In the genomic region with DNA sequence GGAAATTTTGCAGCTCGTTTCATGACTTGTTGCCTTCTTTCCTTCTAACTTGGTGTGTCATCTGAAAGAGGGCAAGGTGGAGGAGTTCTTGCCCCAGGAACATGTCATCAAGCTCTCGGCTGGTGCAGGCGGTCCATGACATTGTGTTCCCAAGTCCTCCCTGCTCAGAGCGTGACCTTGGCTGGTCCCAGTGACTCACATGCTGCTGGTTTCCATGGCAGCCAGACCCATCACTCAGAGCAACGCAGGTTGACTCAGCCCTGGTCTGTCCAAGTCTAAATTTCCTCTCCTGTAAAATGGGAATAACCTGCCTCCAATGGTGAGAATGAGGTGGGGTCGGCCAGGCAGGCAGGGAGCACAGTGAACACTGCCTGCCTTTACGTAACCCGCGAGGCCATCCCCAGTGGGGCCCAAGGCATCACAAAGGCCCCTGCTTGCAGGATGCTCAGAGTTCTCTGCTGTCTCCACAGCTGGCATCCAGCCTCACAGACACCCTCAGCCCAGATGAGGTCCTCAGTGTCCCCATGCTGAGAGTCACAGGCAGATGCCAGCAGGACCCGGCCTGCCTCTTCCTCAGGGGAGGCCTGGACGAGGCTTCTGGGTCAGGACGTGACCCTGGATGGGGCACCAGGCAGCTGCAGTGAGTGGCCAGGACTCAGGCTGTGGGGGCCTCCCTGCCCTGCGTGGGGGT, we compare ENCODE assay signal across 15 cellular contexts.
DNase-seq lines count a peak whose midpoint lies in the region; ATAC-seq, FAIRE-seq and TF ChIP-seq lines count a peak whose summit lies in the region.
"Had no signal": no experiment of that assay in that cellular context is flagged by ENCODE, and none has a peak within 500 bp of the region (broad histone marks: within the 10 kb centered on the region; RNA-seq: fewer than 3 reads in every experiment).

No MANE protein-coding gene starts in this region.

- H3K27ac ChIP-seq in kidney (ENCODE audit: low read depth in 2 of 2, low read length in 2 of 2) = no peak overlapping the region
- no peak overlapping the region for H3K27ac ChIP-seq in naive thymus-derived CD4-positive, alpha-beta T cell (ENCODE audit: low read depth, low read length)

- H3K4me1 Mint-ChIP-seq in naive thymus-derived CD4-positive, alpha-beta T cell = peaks cover 0 to 14% (median 5%) of the 10 kb centered on the region in 7 donors
- H3K4me1 Mint-ChIP-seq: B cell had no signal

- no peaks in the 10 kb centered on the region for H3K27me3 Mint-ChIP-seq in naive thymus-derived CD4-positive, alpha-beta T cell
- H3K27me3 Mint-ChIP-seq: dendritic cell treated with granulocyte-macrophage colony-stimulating factor and Interleukin-4, amounts not matched to agents 40 ng/mL and 50 ng/mL, for 4 days had no signal

- no peak overlapping the region for H3K9ac ChIP-seq in kidney (ENCODE audit: low read length in 2 of 2)

- FAIRE-seq in bronchial epithelial cell (lab: Jason Lieb, UNC) (no peak), kidney (lab: Jason Lieb, UNC) (no peak)

- TF ChIP-seq CTCF in bronchial epithelial cell (IDR thresholded peaks at IDR 0.05; ENCODE audit: insufficient read depth, low read length, severe bottlenecking) (no peak), kidney (IDR thresholded peaks at IDR 0.05; ENCODE audit: borderline replicate concordance, extremely low read depth, insufficient read depth) (no peak)

- no peaks in the 10 kb centered on the region for H3K9me3 ChIP-seq in kidney (ENCODE audit: control insufficient read depth in 1 of 2, low read length in 2 of 2)
- H3K9me3 ChIP-seq in naive thymus-derived CD4-positive, alpha-beta T cell (ENCODE audit: control insufficient read depth in 2 of 3, low read length in 3 of 3) = no peaks in the 10 kb centered on the region

- POLR2A ChIA-PET in naive thymus-derived CD4-positive, alpha-beta T cell (lab: Charles Lee) = no interaction called here

- no peak for ATAC-seq in naive thymus-derived CD4-positive, alpha-beta T cell
- no peak for ATAC-seq in HG02870 (IDR thresholded peaks at IDR 0.05; ENCODE audit: unreplicated experiment)

- CTCF ChIA-PET in naive thymus-derived CD4-positive, alpha-beta T cell (lab: Charles Lee) = no interaction called here

- H3K4me3 ChIP-seq in bronchial epithelial cell (ENCODE audit: low read depth, low read length) (no peak overlapping the region), kidney (ENCODE audit: low read length in 2 of 2) (no peak overlapping the region)
- no peak overlapping the region for H3K4me3 ChIP-seq in naive thymus-derived CD4-positive, alpha-beta T cell (ENCODE audit: low read length)

- H3K4me1 ChIP-seq in kidney (ENCODE audit: control insufficient read depth in 1 of 2, insufficient read depth in 1 of 2, low read depth in 1 of 2, low read length in 2 of 2) = peaks cover 4% of the 10 kb centered on the region in 2 donors
- no peaks in the 10 kb centered on the region for H3K4me1 ChIP-seq in naive thymus-derived CD4-positive, alpha-beta T cell (ENCODE audit: control insufficient read depth in 2 of 2, insufficient read depth in 2 of 2, low read length in 2 of 2)

- no peaks in the 10 kb centered on the region for H3K27me3 ChIP-seq in bronchial epithelial cell (ENCODE audit: control insufficient read depth, insufficient read depth, low read length)
- no peaks in the 10 kb centered on the region for H3K27me3 ChIP-seq in naive thymus-derived CD4-positive, alpha-beta T cell (ENCODE audit: control insufficient read depth in 2 of 2, insufficient read depth in 2 of 2, low read length in 2 of 2)

- no peaks in the 10 kb centered on the region for H3K9me3 Mint-ChIP-seq in naive thymus-derived CD4-positive, alpha-beta T cell
- H3K9me3 Mint-ChIP-seq: dendritic cell treated with granulocyte-macrophage colony-stimulating factor and Interleukin-4, amounts not matched to agents 40 ng/mL and 50 ng/mL, for 4 days had no signal

- H3K4me3 Mint-ChIP-seq in naive thymus-derived CD4-positive, alpha-beta T cell = no peak overlapping the region
- H3K4me3 Mint-ChIP-seq: B cell; dendritic cell treated with granulocyte-macrophage colony-stimulating factor and Interleukin-4, amounts not matched to agents 40 ng/mL and 50 ng/mL, for 4 days had no signal

- DNase-seq in A172 (ENCODE audit: low spot score) (peak; percentile 89), HPDE6-E6E7 (ENCODE audit: extremely low spot score) (peak; percentile 38), bronchial epithelial cell (ENCODE audit: low read depth) (peak; percentile 27), kidney (peak; percentile 92), NCI-H2107 (lab: John Stamatoyannopoulos, UW) (no peak)
- DNase-seq in activated effector memory CD4-positive, alpha-beta T cell treated with anti-CD3 and anti-CD28 coated beads, Interleukin-2, amount 50 U/mL, for 16 hours = no peak
- DNase-seq in naive thymus-derived CD4-positive, alpha-beta T cell = no peak
- DNase-seq: activated gamma-delta T cell treated with Interleukin-2 at 50 U/mL for 16 hours; KBM-7; NCI-H2227 treated with DMSO at 0.1 percent for 48 hours; SIG-M5; stimulated activated CD4-positive, alpha-beta T cell treated with anti-CD3 and anti-CD28 coated beads, Interleukin-12 subunit alpha, Interleukin-12 subunit beta, amount 100 ng/mL, for 4 hours had no signal

- H3K36me3 ChIP-seq in bronchial epithelial cell (ENCODE audit: control insufficient read depth, insufficient read depth, low read length) (no peaks in the 10 kb centered on the region), kidney (ENCODE audit: control insufficient read depth in 1 of 2, insufficient read depth in 2 of 2, low read length in 2 of 2) (no peaks in the 10 kb centered on the region)
- no peaks in the 10 kb centered on the region for H3K36me3 ChIP-seq in naive thymus-derived CD4-positive, alpha-beta T cell (ENCODE audit: control insufficient read depth in 2 of 3, insufficient read depth in 3 of 3, low read length in 3 of 3)

- intact Hi-C loops in kidney (cut with DNase I) = no loop called here
- intact Hi-C loops in naive thymus-derived CD4-positive, alpha-beta T cell (cut with micrococcal nuclease) = loop anchor here in 1 of 2 donors (10.0 kb wide), 2 partner anchors 312 to 1032 kb away; no protein-coding TSS in a partner anchor

- no peak overlapping the region for H3K27ac Mint-ChIP-seq in naive thymus-derived CD4-positive, alpha-beta T cell
- H3K27ac Mint-ChIP-seq: B cell; dendritic cell treated with granulocyte-macrophage colony-stimulating factor and Interleukin-4, amounts not matched to agents 40 ng/mL and 50 ng/mL, for 4 days had no signal

- no peaks in the 10 kb centered on the region for H3K36me3 Mint-ChIP-seq in naive thymus-derived CD4-positive, alpha-beta T cell

Comparison
In these comparisons a context has a peak if more than half of its experiments do, and no peak if none do; other contexts are left out.
1. DNase-seq: peak in A172 (single experiment), HPDE6-E6E7 (single experiment), bronchial epithelial cell (single experiment) and kidney (single experiment); none in activated effector memory CD4-positive, alpha-beta T cell treated with anti-CD3 and anti-CD28 coated beads, Interleukin-2, amount 50 U/mL, for 16 hours (single experiment), naive thymus-derived CD4-positive, alpha-beta T cell (0 of 9) and NCI-H2107 (single experiment).